16 cellular contexts compared by ENCODE assay signal in genomic region chr9:95137587-95138145, GRCh38.
DNase-seq lines count a peak whose midpoint lies in the region; ATAC-seq and TF ChIP-seq lines count a peak whose summit lies in the region.
"Had no signal": no experiment of that assay in that cellular context is flagged by ENCODE, and none has a peak within 500 bp of the region (broad histone marks: within the 10 kb centered on the region; RNA-seq: fewer than 3 reads in every experiment).

No MANE protein-coding gene starts in this region.

- CTCF ChIA-PET in WTC11 (lab: Charles Lee) = interaction anchor here (1.1 to 3.9 kb wide), 5 partner anchors 10 to 468 kb away, joined by 4 to 26 read pairs (median 4); no protein-coding TSS in a partner anchor

- H3K4me1 Mint-ChIP-seq in WTC11 = peaks cover 25% of the 10 kb centered on the region
- H3K4me1 Mint-ChIP-seq in nephron progenitor cell = peaks cover 32% of the 10 kb centered on the region
- H3K4me1 Mint-ChIP-seq: activated CD4-positive, alpha-beta T cell treated with anti-CD3 and anti-CD28 coated beads, Interleukin-2, amount 10 ng/mL, durations not matched to agents 7 days and 5 days; IgD-negative memory B cell had no signal

- H3K36me3 Mint-ChIP-seq in WTC11 (no peaks in the 10 kb centered on the region), nephron progenitor cell (ENCODE audit: low read depth) (peaks cover 6% of the 10 kb centered on the region)

- TF ChIP-seq CTCF in WTC11 (IDR thresholded peaks at IDR 0.05) (no peak), nephron progenitor cell (IDR thresholded peaks at IDR 0.05) (no peak)

- no peak for ATAC-seq in WTC11
- no peak for ATAC-seq in HG03571 (IDR thresholded peaks at IDR 0.05; ENCODE audit: unreplicated experiment)
- ATAC-seq in GM19467 (IDR thresholded peaks at IDR 0.05; ENCODE audit: unreplicated experiment) = no peak
- ATAC-seq: left colon had no signal

- H3K9me3 Mint-ChIP-seq in WTC11 = no peaks in the 10 kb centered on the region
- H3K9me3 Mint-ChIP-seq in nephron progenitor cell = no peaks in the 10 kb centered on the region
- H3K9me3 Mint-ChIP-seq: activated CD4-positive, alpha-beta T cell treated with anti-CD3 and anti-CD28 coated beads, Interleukin-2, amount 10 ng/mL, durations not matched to agents 7 days and 5 days; IgD-negative memory B cell had no signal

- H3K4me3 Mint-ChIP-seq in WTC11 (no peak overlapping the region), nephron progenitor cell (no peak overlapping the region)
- H3K4me3 Mint-ChIP-seq: activated CD4-positive, alpha-beta T cell treated with anti-CD3 and anti-CD28 coated beads, Interleukin-2, amount 10 ng/mL, durations not matched to agents 7 days and 5 days; IgD-negative memory B cell had no signal

- POLR2A ChIA-PET in WTC11 (lab: Charles Lee) = no interaction called here

- DNase-seq in NCI-H345 (lab: John Stamatoyannopoulos, UW) = peak; percentile 4
- DNase-seq in NCI-H345 treated with DMSO at 0.1 percent for 48 hours (lab: John Stamatoyannopoulos, UW; ENCODE audit: unreplicated experiment) = no peak
- peak; percentile 82 for DNase-seq in NCI-H1105 treated with DMSO at 0.1 percent for 48 hours (lab: John Stamatoyannopoulos, UW)
- no peak for DNase-seq in WTC11 (ENCODE audit: low spot score)
- DNase-seq in nephron progenitor cell = no peak
- DNase-seq in SIG-M5 (lab: John Stamatoyannopoulos, UW) = no peak
- DNase-seq: activated CD4-positive, alpha-beta T cell treated with anti-CD3 and anti-CD28 coated beads, Interleukin-2, amount 10 ng/mL, durations not matched to agents 7 days and 5 days; activated CD8-positive, alpha-beta memory T cell treated with anti-CD3 and anti-CD28 coated beads, Interleukin-2, amount 50 U/mL, for 4 hours; activated gamma-delta T cell; effector CD8-positive, alpha-beta T cell; esophagus squamous epithelium; left colon; NCI-H1930 had no signal

- H3K27me3 Mint-ChIP-seq in WTC11 (ENCODE audit: low read depth) (no peaks in the 10 kb centered on the region), nephron progenitor cell (ENCODE audit: low read depth, poor library complexity) (no peaks in the 10 kb centered on the region)
- H3K27me3 Mint-ChIP-seq: activated CD4-positive, alpha-beta T cell treated with anti-CD3 and anti-CD28 coated beads, Interleukin-2, amount 10 ng/mL, durations not matched to agents 7 days and 5 days; IgD-negative memory B cell had no signal

- H3K27ac Mint-ChIP-seq in WTC11 = peak overlapping the region; percentile 41; the same call in 1 of the 2 replicates
- peak overlapping the region; percentile 73 for H3K27ac Mint-ChIP-seq in nephron progenitor cell
- H3K27ac Mint-ChIP-seq: activated CD4-positive, alpha-beta T cell treated with anti-CD3 and anti-CD28 coated beads, Interleukin-2, amount 10 ng/mL, durations not matched to agents 7 days and 5 days had no signal

TF ChIP-seq in WTC11, 78 proteins besides CTCF, POLR2A, EP300 and RAD21:
- TF ChIP-seq ZNF317 (CRISPR knock-in tag; IDR thresholded peaks at IDR 0.05; ENCODE audit: borderline replicate concordance, low read depth) (no peak), CREM (CRISPR knock-in tag; IDR thresholded peaks at IDR 0.05) (no peak), ZNF423 (CRISPR knock-in tag; IDR thresholded peaks at IDR 0.05) (no peak), ZNF425 (CRISPR knock-in tag; conservative IDR thresholded peaks at IDR 0.05) (no peak), MYBL2 (CRISPR knock-in tag; IDR thresholded peaks at IDR 0.05) (no peak), ELF4 (CRISPR knock-in tag; IDR thresholded peaks at IDR 0.05; ENCODE audit: low read depth) (no peak), SOX15 (CRISPR knock-in tag; IDR thresholded peaks at IDR 0.05) (no peak), GTF2I (CRISPR knock-in tag; conservative IDR thresholded peaks at IDR 0.05) (no peak), NFATC4 (CRISPR knock-in tag; IDR thresholded peaks at IDR 0.05) (no peak), ARID4B (CRISPR knock-in tag; IDR thresholded peaks at IDR 0.05; ENCODE audit: borderline replicate concordance) (no peak), ATF1 (CRISPR knock-in tag; IDR thresholded peaks at IDR 0.05) (no peak), ZBTB21 (CRISPR knock-in tag; IDR thresholded peaks at IDR 0.05; ENCODE audit: borderline replicate concordance) (no peak), JAZF1 (CRISPR knock-in tag; IDR thresholded peaks at IDR 0.05) (no peak)

Comparison
In these comparisons a context has a peak if more than half of its experiments do, and no peak if none do; other contexts are left out.
1. DNase-seq: peak in NCI-H345 (single experiment) and NCI-H1105 treated with DMSO at 0.1 percent for 48 hours (single experiment); none in NCI-H345 treated with DMSO at 0.1 percent for 48 hours (single experiment), WTC11 (single experiment), nephron progenitor cell (single experiment) and SIG-M5 (single experiment).